Comparison of ENCODE assay signal across 24 cellular contexts in the genomic region with DNA sequence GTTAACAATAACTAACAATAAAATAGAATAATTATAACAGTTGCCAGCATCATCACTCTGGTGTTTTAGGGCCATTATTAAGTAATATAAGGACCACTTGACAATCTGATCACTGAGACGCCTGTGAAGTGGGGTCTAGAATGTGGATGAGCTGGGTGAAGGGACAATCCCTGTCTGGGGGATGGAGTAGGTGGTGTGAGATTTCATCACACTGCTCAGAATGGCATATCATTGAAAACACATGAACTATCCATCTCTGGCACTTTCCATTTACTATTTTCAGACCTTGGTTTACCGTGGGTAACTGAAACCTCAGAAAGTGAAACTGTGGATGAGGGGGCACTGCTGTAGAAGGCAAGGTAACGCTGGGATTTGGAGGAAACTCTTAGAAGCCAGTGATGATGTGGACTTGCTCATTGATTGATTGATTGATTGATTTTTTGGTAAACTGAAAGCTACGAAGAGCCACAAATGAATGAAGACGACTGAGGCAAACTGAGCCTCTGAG.
A peak's percentile ranks its signal among the peaks of the same experiment; 100 is the strongest.
DNase-seq lines count a peak whose midpoint lies in the region; ATAC-seq and TF ChIP-seq lines count a peak whose summit lies in the region.
"Had no signal": no experiment of that assay in that cellular context is flagged by ENCODE, and none has a peak within 500 bp of the region (broad histone marks: within the 10 kb centered on the region; RNA-seq: fewer than 3 reads in every experiment).

No MANE protein-coding gene starts in this region.

- TF ChIP-seq CTCF in SK-N-SH (IDR thresholded peaks at IDR 0.05), result no peak
- TF ChIP-seq CTCF in hepatocyte (IDR thresholded peaks at IDR 0.05; ENCODE audit: poor library complexity), result no peak
- TF ChIP-seq CTCF in stomach (IDR thresholded peaks at IDR 0.05), result no peak
- no peak for TF ChIP-seq CTCF in chondrocyte (IDR thresholded peaks at IDR 0.05)

- 91% methylated on average over 5 of the region's 5 CpGs for WGBS in SK-N-SH (ENCODE audit: low lambda C conversion rate)
- WGBS in hepatocyte (ENCODE audit: low lambda C conversion rate, missing lambda C conversion rate), result 96% methylated on average over 5 of the region's 5 CpGs
- 80 to 88% (median 82%) methylated on average over 5 of the region's 5 CpGs for WGBS in stomach, 5 donors

- TF ChIP-seq EP300 in SK-N-SH (IDR thresholded peaks at IDR 0.05; ENCODE audit: borderline replicate concordance in 1 of 2, low read depth in 1 of 2, low read length in 1 of 2) (no peak), stomach (IDR thresholded peaks at IDR 0.05) (no peak)

- no peaks in the 10 kb centered on the region for H3K9me3 ChIP-seq in SK-N-SH
- H3K9me3 ChIP-seq in hepatocyte (ENCODE audit: low read depth), result no peaks in the 10 kb centered on the region
- no peaks in the 10 kb centered on the region for H3K9me3 ChIP-seq in stomach
- H3K9me3 ChIP-seq: BLaER1, tibial artery had no signal

- H3K36me3 ChIP-seq in SK-N-SH (replicated peaks in 1 of 2; ENCODE audit: control insufficient read depth in 1 of 2, insufficient read depth in 2 of 2, low read length in 1 of 2) (no peaks in the 10 kb centered on the region), hepatocyte (replicated peaks; ENCODE audit: insufficient read depth, low read depth) (no peaks in the 10 kb centered on the region), stomach (no peaks in the 10 kb centered on the region)
- H3K36me3 ChIP-seq: BLaER1, neural progenitor cell, tibial artery had no signal

- H3K9ac ChIP-seq in SK-N-SH, result no peak overlapping the region
- H3K9ac ChIP-seq: BLaER1, neural progenitor cell had no signal

- H2AFZ ChIP-seq in SK-N-SH (ENCODE audit: low read depth), result no peak overlapping the region
- H2AFZ ChIP-seq in hepatocyte, result no peak overlapping the region

- no peaks in the 10 kb centered on the region for H4K20me1 ChIP-seq in SK-N-SH (ENCODE audit: insufficient read depth)
- no peaks in the 10 kb centered on the region for H4K20me1 ChIP-seq in hepatocyte (ENCODE audit: insufficient read depth, poor library complexity, severe bottlenecking)
- H4K20me1 ChIP-seq: BLaER1 had no signal

- H3K9me3 Mint-ChIP-seq in activated naive CD8-positive, alpha-beta T cell treated with anti-CD3 and anti-CD28 coated beads for 36 hours, result no peaks in the 10 kb centered on the region
- H3K9me3 Mint-ChIP-seq in chondrocyte (ENCODE audit: low read depth), result no peaks in the 10 kb centered on the region
- H3K9me3 Mint-ChIP-seq: activated naive CD8-positive, alpha-beta T cell treated with anti-CD3 and anti-CD28 coated beads, Interleukin-2, amount 10 ng/mL, durations not matched to agents 7 days and 5 days; activated T-cell treated with anti-CD3 and anti-CD28 coated beads, Interleukin-2, amount 50 U/mL, for 24 hours; mesothelial cell of epicardium; neural progenitor cell had no signal

- no peak for TF ChIP-seq POLR2A in stomach (IDR thresholded peaks at IDR 0.05)

- POLR2A ChIA-PET in SK-N-SH (lab: Yijun Ruan, JAX), result no interaction called here

- H3K4me3 ChIP-seq in SK-N-SH (ENCODE audit: low read depth in 2 of 2, low read length in 1 of 2) (no peak overlapping the region), hepatocyte (no peak overlapping the region), stomach (no peak overlapping the region)
- H3K4me3 ChIP-seq: BLaER1, dorsolateral prefrontal cortex, GM12878, neural progenitor cell, tibial artery had no signal

- H3K27ac Mint-ChIP-seq in activated naive CD8-positive, alpha-beta T cell treated with anti-CD3 and anti-CD28 coated beads for 36 hours, result peak overlapping the region; percentile 14
- no peak overlapping the region for H3K27ac Mint-ChIP-seq in chondrocyte (ENCODE audit: unreplicated experiment)
- H3K27ac Mint-ChIP-seq: activated naive CD8-positive, alpha-beta T cell treated with anti-CD3 and anti-CD28 coated beads, Interleukin-2, amount 10 ng/mL, durations not matched to agents 7 days and 5 days; activated T-cell treated with anti-CD3 and anti-CD28 coated beads, Interleukin-2, amount 50 U/mL, for 24 hours; mesothelial cell of epicardium had no signal

- H3K4me2 ChIP-seq in SK-N-SH (peak overlapping the region; percentile 72), hepatocyte (no peak overlapping the region)
- H3K4me2 ChIP-seq: BLaER1, neural progenitor cell had no signal

- no peak for DNase-seq in SK-N-SH
- DNase-seq in activated naive CD8-positive, alpha-beta T cell treated with anti-CD3 and anti-CD28 coated beads for 36 hours, result no peak
- DNase-seq in hepatocyte (ENCODE audit: low spot score), result no peak
- DNase-seq in stomach, result no peak
- no peak for DNase-seq in foreskin melanocyte
- DNase-seq in chondrocyte (ENCODE audit: low spot score), result no peak
- DNase-seq in stimulated activated CD4-positive, alpha-beta T cell treated with anti-CD3 and anti-CD28 coated beads, Interleukin-4, amount 100 ng/mL, for 4 hours, result no peak
- DNase-seq: activated CD4-positive, alpha-beta T cell treated with anti-CD3 and anti-CD28 coated beads, Interleukin-2, amount 50 U/mL, for 4 hours; activated naive CD8-positive, alpha-beta T cell treated with anti-CD3 and anti-CD28 coated beads, Interleukin-2, amount 10 ng/mL, durations not matched to agents 7 days and 5 days; activated T-cell treated with anti-CD3 and anti-CD28 coated beads, Interleukin-2, amount 50 U/mL, for 24 hours; dorsolateral prefrontal cortex; GF-D8; left cardiac atrium; NCI-H1417; NCI-H2171; NCI-H69; SHP77 treated with DMSO at 0.1 percent for 48 hours had no signal

- H3K27ac ChIP-seq in SK-N-SH (ENCODE audit: low read depth in 2 of 2, low read length in 1 of 2), result peak overlapping the region; percentile 53 to 95; a peak in 3 of 4 replicates
- H3K27ac ChIP-seq in hepatocyte, result peak overlapping the region; percentile 64
- peak overlapping the region in 4 of 5 donors; percentile 22 to 83 (median 70) for H3K27ac ChIP-seq in stomach
- H3K27ac ChIP-seq: 22Rv1, BLaER1, dorsolateral prefrontal cortex, neural progenitor cell had no signal

- no peaks in the 10 kb centered on the region for H3K27me3 Mint-ChIP-seq in activated naive CD8-positive, alpha-beta T cell treated with anti-CD3 and anti-CD28 coated beads for 36 hours
- peaks cover 15% of the 10 kb centered on the region for H3K27me3 Mint-ChIP-seq in chondrocyte (ENCODE audit: low read depth)

- no peaks in the 10 kb centered on the region for H3K36me3 Mint-ChIP-seq in activated naive CD8-positive, alpha-beta T cell treated with anti-CD3 and anti-CD28 coated beads for 36 hours
- no peaks in the 10 kb centered on the region for H3K36me3 Mint-ChIP-seq in chondrocyte (ENCODE audit: low read depth)
- H3K36me3 Mint-ChIP-seq: activated naive CD8-positive, alpha-beta T cell treated with anti-CD3 and anti-CD28 coated beads, Interleukin-2, amount 10 ng/mL, durations not matched to agents 7 days and 5 days; mesothelial cell of epicardium; neural progenitor cell had no signal

- peaks cover 7% of the 10 kb centered on the region for H3K4me1 Mint-ChIP-seq in activated naive CD8-positive, alpha-beta T cell treated with anti-CD3 and anti-CD28 coated beads for 36 hours
- peaks cover 10% of the 10 kb centered on the region for H3K4me1 Mint-ChIP-seq in chondrocyte (ENCODE audit: low read depth)
- H3K4me1 Mint-ChIP-seq: mesothelial cell of epicardium had no signal

- H3K79me2 ChIP-seq in SK-N-SH (ENCODE audit: insufficient read depth) (no peaks in the 10 kb centered on the region), hepatocyte (no peaks in the 10 kb centered on the region)

- H3K9me2 ChIP-seq in SK-N-SH (no peaks in the 10 kb centered on the region), hepatocyte (replicated peaks; ENCODE audit: insufficient read depth) (no peaks in the 10 kb centered on the region)

- ATAC-seq in SK-N-SH treated with all-trans-retinoic acid at 6 μM for 48 hours, result no peak
- ATAC-seq: GM12878 had no signal

- CTCF ChIA-PET in SK-N-SH (lab: Yijun Ruan, JAX), result no interaction called here

- H3F3A ChIP-seq in SK-N-SH (replicated peaks; ENCODE audit: insufficient read depth), result peaks cover 10% of the 10 kb centered on the region

- intact Hi-C loops in stomach (cut with DNase I; ENCODE audit: low total_unique reads), result no loop called here

- TF ChIP-seq RAD21 in SK-N-SH (IDR thresholded peaks at IDR 0.05; ENCODE audit: low read length), result no peak

- no peaks in the 10 kb centered on the region for H3K27me3 ChIP-seq in SK-N-SH (ENCODE audit: insufficient read depth)
- no peaks in the 10 kb centered on the region for H3K27me3 ChIP-seq in hepatocyte
- H3K27me3 ChIP-seq in stomach, result no peaks in the 10 kb centered on the region
- H3K27me3 ChIP-seq: BLaER1, neural progenitor cell, tibial artery had no signal

- no peak overlapping the region for H3K4me3 Mint-ChIP-seq in activated naive CD8-positive, alpha-beta T cell treated with anti-CD3 and anti-CD28 coated beads for 36 hours
- H3K4me3 Mint-ChIP-seq in chondrocyte (ENCODE audit: unreplicated experiment), result no peak overlapping the region
- H3K4me3 Mint-ChIP-seq: activated naive CD8-positive, alpha-beta T cell treated with anti-CD3 and anti-CD28 coated beads, Interleukin-2, amount 10 ng/mL, durations not matched to agents 7 days and 5 days; activated T-cell treated with anti-CD3 and anti-CD28 coated beads, Interleukin-2, amount 50 U/mL, for 24 hours; mesothelial cell of epicardium; neural progenitor cell had no signal

- H3K4me1 ChIP-seq in SK-N-SH (ENCODE audit: control insufficient read depth in 1 of 2, insufficient read depth in 2 of 2, low read depth in 1 of 2, low read length in 1 of 2), result peaks cover 2 to 10% of the 10 kb centered on the region in 2 experiments; a peak in 3 of 4 replicates
- no peaks in the 10 kb centered on the region for H3K4me1 ChIP-seq in hepatocyte (ENCODE audit: insufficient read depth)
- H3K4me1 ChIP-seq in stomach, result peaks cover 0 to 8% (median 4%) of the 10 kb centered on the region in 4 donors
- H3K4me1 ChIP-seq: neural progenitor cell had no signal

TF ChIP-seq in SK-N-SH, 30 proteins besides CTCF, POLR2A, EP300 and RAD21 (continues in another document):
- TF ChIP-seq YY1 (IDR thresholded peaks at IDR 0.05; ENCODE audit: low read depth), result no peak
